Comparison of ENCODE assay signal across 10 cellular contexts in genomic region chr10:88992945-88993537, GRCh38. TPM values are rescaled to one million over a fixed set of nuclear protein-coding genes. Genes with fewer than 3 reads are reported as not detected.
DNase-seq lines count a peak whose midpoint lies in the region; ATAC-seq and TF ChIP-seq lines count a peak whose summit lies in the region.
"Had no signal": no experiment of that assay in that cellular context is flagged by ENCODE, and none has a peak within 500 bp of the region (broad histone marks: within the 10 kb centered on the region; RNA-seq: fewer than 3 reads in every experiment).

No MANE protein-coding gene starts in this region.

- H3K4me1 ChIP-seq in iPS-18a (ENCODE audit: control insufficient read depth, low read depth, low read length): peaks cover 30% of the 10 kb centered on the region
- peaks cover 27 to 64% of the 10 kb centered on the region in 2 donors for H3K4me1 ChIP-seq in thoracic aorta (ENCODE audit: control insufficient read depth in 1 of 2, low read depth in 2 of 2)

- no peak for DNase-seq in activated CD8-positive, alpha-beta memory T cell treated with anti-CD3 and anti-CD28 coated beads, Interleukin-2, amount 10 ng/mL, durations not matched to agents 7 days and 5 days
- DNase-seq in activated CD8-positive, alpha-beta memory T cell treated with anti-CD3 and anti-CD28 coated beads, Interleukin-2, amount 50 U/mL, for 4 hours: no peak
- DNase-seq in activated CD8-positive, alpha-beta T cell treated with anti-CD3 and anti-CD28 coated beads, Interleukin-2, amount 10 ng/mL, durations not matched to agents 7 days and 5 days: no peak
- DNase-seq in thoracic aorta (ENCODE audit: low spot score) (no peak), NCI-H187 treated with DMSO at 0.1 percent for 48 hours (lab: John Stamatoyannopoulos, UW) (no peak), Kasumi-1 (lab: John Stamatoyannopoulos, UW) (no peak)
- no peak for DNase-seq in activated CD4-positive, CD25-positive, alpha-beta regulatory T cell (lab: John Stamatoyannopoulos, UW)

- POLR2A ChIA-PET in activated CD8-positive, alpha-beta T cell treated with anti-CD3 and anti-CD28 coated beads, Interleukin-2, amount 10 ng/mL, durations not matched to agents 7 days and 5 days (lab: Charles Lee): interaction anchor here (0.8 to 4.1 kb wide), 4 partner anchors 10 to 60 kb away, joined by 3 to 22 read pairs (median 4); no protein-coding TSS in a partner anchor

- H3K4me3 Mint-ChIP-seq in activated CD8-positive, alpha-beta memory T cell treated with anti-CD3 and anti-CD28 coated beads, Interleukin-2, amount 10 ng/mL, durations not matched to agents 7 days and 5 days: peak overlapping the region; percentile 94
- peak overlapping the region; percentile 77 for H3K4me3 Mint-ChIP-seq in activated CD8-positive, alpha-beta T cell treated with anti-CD3 and anti-CD28 coated beads, Interleukin-2, amount 10 ng/mL, durations not matched to agents 7 days and 5 days

- H3K27ac ChIP-seq in iPS-18a (ENCODE audit: low read length) (peak overlapping the region; percentile 53), thoracic aorta (no peak overlapping the region)
- H3K27ac ChIP-seq: C4-2B had no signal

- CTCF ChIA-PET in activated CD8-positive, alpha-beta memory T cell treated with anti-CD3 and anti-CD28 coated beads, Interleukin-2, amount 10 ng/mL, durations not matched to agents 7 days and 5 days (lab: Charles Lee): interaction anchor here (1.3 to 10.8 kb wide), 5 partner anchors 7 to 225 kb away, joined by 3 to 70 read pairs (median 3); no protein-coding TSS in a partner anchor
- CTCF ChIA-PET in activated CD8-positive, alpha-beta T cell treated with anti-CD3 and anti-CD28 coated beads, Interleukin-2, amount 10 ng/mL, durations not matched to agents 7 days and 5 days (lab: Charles Lee): interaction anchor here (1.1 to 9.0 kb wide), 11 partner anchors 8 to 224 kb away, joined by 3 to 98 read pairs (median 5); no protein-coding TSS in a partner anchor

- peaks cover 27% of the 10 kb centered on the region for H3K36me3 Mint-ChIP-seq in activated CD8-positive, alpha-beta memory T cell treated with anti-CD3 and anti-CD28 coated beads, Interleukin-2, amount 10 ng/mL, durations not matched to agents 7 days and 5 days
- peaks cover 40% of the 10 kb centered on the region for H3K36me3 Mint-ChIP-seq in activated CD8-positive, alpha-beta T cell treated with anti-CD3 and anti-CD28 coated beads, Interleukin-2, amount 10 ng/mL, durations not matched to agents 7 days and 5 days (ENCODE audit: low read depth)

- H3K27ac Mint-ChIP-seq in activated CD8-positive, alpha-beta memory T cell treated with anti-CD3 and anti-CD28 coated beads, Interleukin-2, amount 10 ng/mL, durations not matched to agents 7 days and 5 days: peak overlapping the region; percentile 89
- H3K27ac Mint-ChIP-seq in activated CD8-positive, alpha-beta T cell treated with anti-CD3 and anti-CD28 coated beads, Interleukin-2, amount 10 ng/mL, durations not matched to agents 7 days and 5 days: peak overlapping the region; percentile 84

- TF ChIP-seq CTCF in thoracic aorta (IDR thresholded peaks at IDR 0.05): no peak

- H3K9me3 ChIP-seq in iPS-18a (ENCODE audit: control insufficient read depth, low read depth, low read length): no peaks in the 10 kb centered on the region
- H3K9me3 ChIP-seq in thoracic aorta: no peaks in the 10 kb centered on the region

- peaks cover 68% of the 10 kb centered on the region for H3K4me1 Mint-ChIP-seq in activated CD8-positive, alpha-beta memory T cell treated with anti-CD3 and anti-CD28 coated beads, Interleukin-2, amount 10 ng/mL, durations not matched to agents 7 days and 5 days
- H3K4me1 Mint-ChIP-seq in activated CD8-positive, alpha-beta T cell treated with anti-CD3 and anti-CD28 coated beads, Interleukin-2, amount 10 ng/mL, durations not matched to agents 7 days and 5 days (ENCODE audit: low read depth): peaks cover 75% of the 10 kb centered on the region

- ATAC-seq in activated CD8-positive, alpha-beta memory T cell treated with anti-CD3 and anti-CD28 coated beads, Interleukin-2, amount 10 ng/mL, durations not matched to agents 7 days and 5 days: no peak
- no peak for ATAC-seq in activated CD8-positive, alpha-beta T cell treated with anti-CD3 and anti-CD28 coated beads, Interleukin-2, amount 10 ng/mL, durations not matched to agents 7 days and 5 days
- no peak for ATAC-seq in thoracic aorta (ENCODE audit: insufficient number of reproducible peaks, low FRiP score, low read depth)

- peak overlapping the region; percentile 32 for H3K9ac ChIP-seq in iPS-18a (ENCODE audit: low read length)

- H3K9me3 Mint-ChIP-seq in activated CD8-positive, alpha-beta memory T cell treated with anti-CD3 and anti-CD28 coated beads, Interleukin-2, amount 10 ng/mL, durations not matched to agents 7 days and 5 days (ENCODE audit: low read depth): no peaks in the 10 kb centered on the region
- H3K9me3 Mint-ChIP-seq in activated CD8-positive, alpha-beta T cell treated with anti-CD3 and anti-CD28 coated beads, Interleukin-2, amount 10 ng/mL, durations not matched to agents 7 days and 5 days (ENCODE audit: insufficient read depth): peaks cover 1% of the 10 kb centered on the region

- H3K27me3 Mint-ChIP-seq in activated CD8-positive, alpha-beta memory T cell treated with anti-CD3 and anti-CD28 coated beads, Interleukin-2, amount 10 ng/mL, durations not matched to agents 7 days and 5 days: no peaks in the 10 kb centered on the region
- H3K27me3 Mint-ChIP-seq in activated CD8-positive, alpha-beta T cell treated with anti-CD3 and anti-CD28 coated beads, Interleukin-2, amount 10 ng/mL, durations not matched to agents 7 days and 5 days (ENCODE audit: low read depth): no peaks in the 10 kb centered on the region

- H3K4me3 ChIP-seq in iPS-18a (ENCODE audit: low read length) (peak overlapping the region; percentile 44), thoracic aorta (peak overlapping the region; percentile 97)
- H3K4me3 ChIP-seq: lung had no signal

- peaks cover 34% of the 10 kb centered on the region for H3K27me3 ChIP-seq in iPS-18a (ENCODE audit: control insufficient read depth, insufficient read depth, low read length)
- H3K27me3 ChIP-seq in thoracic aorta (replicated peaks; ENCODE audit: insufficient read depth): no peaks in the 10 kb centered on the region

- H3K36me3 ChIP-seq in iPS-18a (ENCODE audit: control insufficient read depth, low read depth, low read length) (no peaks in the 10 kb centered on the region), thoracic aorta (no peaks in the 10 kb centered on the region)

RNA-seq across cellular contexts. Expression of gene FAS, which starts 2.4 kb away (rescaled TPM):
- 10 to 100 TPM; 73.7 to 75.4 TPM for total RNA-seq in activated CD8-positive, alpha-beta memory T cell treated with anti-CD3 and anti-CD28 coated beads, Interleukin-2, amount 10 ng/mL, durations not matched to agents 7 days and 5 days
- total RNA-seq in activated CD8-positive, alpha-beta T cell treated with anti-CD3 and anti-CD28 coated beads, Interleukin-2, amount 10 ng/mL, durations not matched to agents 7 days and 5 days: 10 to 100 TPM; 58.5 to 62.6 TPM
- total RNA-seq in thoracic aorta: 10 to 100 TPM; 24.0 to 32.6 TPM

RNA-seq across cellular contexts. Expression of gene ACTA2, which starts 40.5 kb away (rescaled TPM):
- 10 to 100 TPM; 28.2 to 34.5 TPM for total RNA-seq in activated CD8-positive, alpha-beta memory T cell treated with anti-CD3 and anti-CD28 coated beads, Interleukin-2, amount 10 ng/mL, durations not matched to agents 7 days and 5 days
- 10 to 100 TPM; 12.9 to 15.0 TPM for total RNA-seq in activated CD8-positive, alpha-beta T cell treated with anti-CD3 and anti-CD28 coated beads, Interleukin-2, amount 10 ng/mL, durations not matched to agents 7 days and 5 days
- total RNA-seq in thoracic aorta: over 10,000 TPM in 1 of 2 donors, 1,000 to 10,000 TPM in 1; 4,797 to 12,240 TPM

Comparison
In these comparisons a context has a peak if more than half of its experiments do, and no peak if none do; other contexts are left out.
1. RNA of gene ACTA2, which starts 40.5 kb away (total RNA-seq): 4,797 to 12,240 TPM in thoracic aorta; 28.2 to 34.5 TPM in activated CD8-positive, alpha-beta memory T cell treated with anti-CD3 and anti-CD28 coated beads, Interleukin-2, amount 10 ng/mL, durations not matched to agents 7 days and 5 days and 12.9 to 15.0 TPM in activated CD8-positive, alpha-beta T cell treated with anti-CD3 and anti-CD28 coated beads, Interleukin-2, amount 10 ng/mL, durations not matched to agents 7 days and 5 days; every median in the first group is over 100 times any median in the second.